ENCODE assay signal across 27 cellular contexts in the genomic region with DNA sequence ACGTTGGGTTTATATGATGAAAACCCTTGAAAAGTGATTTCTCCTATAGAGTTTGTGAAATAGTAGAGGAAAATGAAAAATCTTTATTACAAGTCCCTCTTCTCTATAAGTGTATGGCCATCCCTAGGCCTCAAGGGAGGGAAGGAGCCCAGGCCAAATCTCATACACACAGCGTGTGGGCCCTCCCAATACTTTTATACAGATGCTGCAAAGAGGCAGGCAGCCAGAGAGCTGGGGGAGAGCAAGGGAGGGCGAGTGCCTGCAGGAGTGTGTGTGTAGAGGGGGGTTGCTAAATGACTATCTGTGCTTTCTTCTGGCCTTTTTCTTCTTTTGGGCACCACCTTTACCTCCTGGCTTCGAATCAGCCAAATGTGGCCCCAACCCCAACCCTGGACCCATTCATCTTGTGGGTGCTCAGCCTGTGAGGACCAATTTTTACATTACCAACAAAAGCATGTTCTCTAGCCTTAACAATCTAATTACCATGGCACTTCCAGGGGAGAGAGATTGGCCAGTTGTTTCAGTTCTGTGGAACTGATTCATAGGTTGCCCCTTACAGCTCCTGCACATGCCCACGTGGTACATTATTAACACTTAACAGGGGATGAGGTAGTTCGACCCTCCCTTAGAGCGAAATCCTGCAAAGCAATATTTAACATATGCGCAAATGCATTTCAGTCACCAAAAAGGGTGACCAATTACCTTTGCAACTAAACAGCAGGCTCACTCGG. TPM values are rescaled to one million over a fixed set of nuclear protein-coding genes. Genes with fewer than 3 reads are reported as not detected.
DNase-seq lines count a peak whose midpoint lies in the region; ATAC-seq and TF ChIP-seq lines count a peak whose summit lies in the region.
"Had no signal": no experiment of that assay in that cellular context is flagged by ENCODE, and none has a peak within 500 bp of the region (broad histone marks: within the 10 kb centered on the region; RNA-seq: fewer than 3 reads in every experiment).

No MANE protein-coding gene starts in this region.

- no peak overlapping the region for H4K8ac ChIP-seq in trophoblast cell (ENCODE audit: low read depth, low read length)

- H2BK5ac ChIP-seq in trophoblast cell (ENCODE audit: low read depth, low read length, poor library complexity) = no peak overlapping the region

- TF ChIP-seq CTCF in HEK293 (tag by site-specific recombination; IDR thresholded peaks at IDR 0.05) = no peak
- no peak for TF ChIP-seq CTCF in brain (conservative IDR thresholded peaks at IDR 0.05)

- no peak overlapping the region for H2AK5ac ChIP-seq in trophoblast cell (ENCODE audit: low read length)

- no peak overlapping the region for H2AFZ ChIP-seq in trophoblast cell (ENCODE audit: insufficient read depth, low read length, poor library complexity)

- H3K27ac Mint-ChIP-seq in brain = peak overlapping the region in 3 of 5 experiments; percentile 54 to 88 (median 83)
- no peak overlapping the region for H3K27ac Mint-ChIP-seq in activated naive CD4-positive, alpha-beta T cell treated with anti-CD3 and anti-CD28 coated beads, Interleukin-2, amount 50 U/mL, for 72 hours
- no peak overlapping the region for H3K27ac Mint-ChIP-seq in activated CD4-positive, alpha-beta T cell treated with anti-CD3 and anti-CD28 coated beads, Interleukin-2, amount 10 ng/mL, durations not matched to agents 7 days and 5 days
- H3K27ac Mint-ChIP-seq: activated CD4-positive, alpha-beta memory T cell treated with anti-CD3 and anti-CD28 coated beads, Interleukin-2, amount 10 ng/mL, durations not matched to agents 7 days and 5 days; dendritic cell treated with granulocyte-macrophage colony-stimulating factor and Interleukin-4, amounts not matched to agents 40 ng/mL and 50 ng/mL, for 4 days; stimulated activated effector memory CD8-positive, alpha-beta T cell treated with anti-CD3 and anti-CD28 coated beads, Interleukin-12 subunit alpha, Interleukin-12 subunit beta, amount 100 ng/mL, for 72 hours had no signal

- peaks cover 13% of the 10 kb centered on the region for H3K4me1 ChIP-seq in HEK293 (ENCODE audit: control insufficient read depth, insufficient read depth, low read length)
- peaks cover 9 to 14% of the 10 kb centered on the region in 2 experiments for H3K4me1 ChIP-seq in trophoblast cell (ENCODE audit: control insufficient read depth in 1 of 2, insufficient read depth in 2 of 2, low read length in 2 of 2)
- H3K4me1 ChIP-seq: BLaER1 had no signal

- DNase-seq in left kidney (ENCODE audit: low read depth, low spot score) = peak; percentile 18
- DNase-seq in trophoblast cell = no peak
- no peak for DNase-seq in activated naive CD4-positive, alpha-beta T cell treated with anti-CD3 and anti-CD28 coated beads, Interleukin-2, amount 50 U/mL, for 72 hours (ENCODE audit: low spot score in 2 of 2)
- no peak for DNase-seq in stimulated activated CD4-positive, alpha-beta T cell treated with anti-CD3 and anti-CD28 coated beads, Interleukin-4, amount 100 ng/mL, for 1 hour
- no peak for DNase-seq in activated CD4-positive, alpha-beta T cell treated with anti-CD3 and anti-CD28 coated beads, Interleukin-2, amount 10 ng/mL, durations not matched to agents 7 days and 5 days
- DNase-seq: activated CD4-positive, alpha-beta memory T cell treated with anti-CD3 and anti-CD28 coated beads, Interleukin-2, amount 10 ng/mL, durations not matched to agents 7 days and 5 days; activated CD4-positive, alpha-beta T cell treated with anti-CD3 and anti-CD28 coated beads for 1 hour; activated naive CD4-positive, alpha-beta T cell treated with Interleukin-2 at 50 U/mL for 16 hours; DMS79; GDM1; head of caudate nucleus; mammary epithelial cell; NCI-H510A treated with DMSO at 0.1 percent for 48 hours; NK-92 treated with Interleukin-12 subunit alpha and Interleukin-12 subunit beta, amount 100 ng/mL, for 24 hours; occipital lobe; PC-3 had no signal

- H3K9me3 ChIP-seq in HEK293 (ENCODE audit: control insufficient read depth, insufficient read depth, low read depth, low read length) (no peaks in the 10 kb centered on the region), trophoblast cell (ENCODE audit: insufficient read depth, low read depth, low read length) (no peaks in the 10 kb centered on the region)
- H3K9me3 ChIP-seq: esophagus muscularis mucosa, upper lobe of left lung had no signal

- H3K18ac ChIP-seq in trophoblast cell (ENCODE audit: low read length) = no peak overlapping the region

- H4K91ac ChIP-seq in trophoblast cell (ENCODE audit: low read depth, low read length) = no peak overlapping the region

- WGBS in trophoblast cell (ENCODE audit: extremely low coverage, insufficient coverage, insufficient read length) = no CpG with 5 or more reads among the region's 9 CpGs

- no peak overlapping the region for H4K12ac ChIP-seq in trophoblast cell (ENCODE audit: low read depth, low read length)

- CTCF ChIA-PET in HEK293 (lab: Yijun Ruan, JAX) = interaction anchor here (0.5 kb wide), 1 partner anchor 112 kb away, joined by 4 read pairs; no protein-coding TSS in a partner anchor
- CTCF ChIA-PET in activated CD4-positive, alpha-beta T cell treated with anti-CD3 and anti-CD28 coated beads, Interleukin-2, amount 10 ng/mL, durations not matched to agents 7 days and 5 days (lab: Charles Lee) = no interaction called here

- H3K4ac ChIP-seq in trophoblast cell (ENCODE audit: low read depth, low read length) = no peak overlapping the region

- ATAC-seq in activated naive CD4-positive, alpha-beta T cell treated with anti-CD3 and anti-CD28 coated beads, Interleukin-2, amount 50 U/mL, for 72 hours = no peak
- ATAC-seq: HCT116; PC-3; stimulated activated effector memory CD8-positive, alpha-beta T cell treated with anti-CD3 and anti-CD28 coated beads, Interleukin-12 subunit alpha, Interleukin-12 subunit beta, amount 100 ng/mL, for 72 hours had no signal

- no peak overlapping the region for H2BK120ac ChIP-seq in trophoblast cell (ENCODE audit: insufficient read depth, low read length, poor library complexity)

- H3K79me1 ChIP-seq in trophoblast cell (ENCODE audit: low read length) = no peaks in the 10 kb centered on the region

- peaks cover 18% of the 10 kb centered on the region for H3K27me3 ChIP-seq in trophoblast cell (ENCODE audit: insufficient read depth, low read length)

- peaks cover 45% of the 10 kb centered on the region for H3K27me3 Mint-ChIP-seq in brain
- peaks cover 43% of the 10 kb centered on the region for H3K27me3 Mint-ChIP-seq in activated CD4-positive, alpha-beta T cell treated with anti-CD3 and anti-CD28 coated beads, Interleukin-2, amount 10 ng/mL, durations not matched to agents 7 days and 5 days

- no peak overlapping the region for H3K14ac ChIP-seq in trophoblast cell (ENCODE audit: low read length)

- H3K9me3 Mint-ChIP-seq in brain = peaks cover 0 to 7% (median 0%) of the 10 kb centered on the region in 5 experiments
- H3K9me3 Mint-ChIP-seq in activated naive CD4-positive, alpha-beta T cell treated with anti-CD3 and anti-CD28 coated beads, Interleukin-2, amount 50 U/mL, for 72 hours = no peaks in the 10 kb centered on the region
- no peaks in the 10 kb centered on the region for H3K9me3 Mint-ChIP-seq in activated CD4-positive, alpha-beta T cell treated with anti-CD3 and anti-CD28 coated beads, Interleukin-2, amount 10 ng/mL, durations not matched to agents 7 days and 5 days
- H3K9me3 Mint-ChIP-seq: activated CD4-positive, alpha-beta memory T cell treated with anti-CD3 and anti-CD28 coated beads, Interleukin-2, amount 10 ng/mL, durations not matched to agents 7 days and 5 days; central memory CD8-positive, alpha-beta T cell; dendritic cell treated with granulocyte-macrophage colony-stimulating factor and Interleukin-4, amounts not matched to agents 40 ng/mL and 50 ng/mL, for 4 days; stimulated activated effector memory CD8-positive, alpha-beta T cell treated with anti-CD3 and anti-CD28 coated beads, Interleukin-12 subunit alpha, Interleukin-12 subunit beta, amount 100 ng/mL, for 72 hours had no signal

- no peak overlapping the region for H2BK12ac ChIP-seq in trophoblast cell (ENCODE audit: low read length)

- H3K36me3 Mint-ChIP-seq in brain = no peaks in the 10 kb centered on the region
- no peaks in the 10 kb centered on the region for H3K36me3 Mint-ChIP-seq in activated naive CD4-positive, alpha-beta T cell treated with anti-CD3 and anti-CD28 coated beads, Interleukin-2, amount 50 U/mL, for 72 hours
- no peaks in the 10 kb centered on the region for H3K36me3 Mint-ChIP-seq in activated CD4-positive, alpha-beta T cell treated with anti-CD3 and anti-CD28 coated beads, Interleukin-2, amount 10 ng/mL, durations not matched to agents 7 days and 5 days (ENCODE audit: low read depth)
- H3K36me3 Mint-ChIP-seq: stimulated activated effector memory CD8-positive, alpha-beta T cell treated with anti-CD3 and anti-CD28 coated beads, Interleukin-12 subunit alpha, Interleukin-12 subunit beta, amount 100 ng/mL, for 72 hours had no signal

- H3K36me3 ChIP-seq in HEK293 (ENCODE audit: control insufficient read depth in 2 of 2, insufficient read depth in 1 of 2, low read length in 2 of 2) (no peaks in the 10 kb centered on the region), trophoblast cell (ENCODE audit: control insufficient read depth in 1 of 2, insufficient read depth in 2 of 2, low read length in 2 of 2) (no peaks in the 10 kb centered on the region)
- H3K36me3 ChIP-seq: BLaER1, esophagus muscularis mucosa, upper lobe of left lung had no signal

- POLR2A ChIA-PET in HEK293 (lab: Yijun Ruan, JAX) = no interaction called here
- POLR2A ChIA-PET in activated CD4-positive, alpha-beta T cell treated with anti-CD3 and anti-CD28 coated beads, Interleukin-2, amount 10 ng/mL, durations not matched to agents 7 days and 5 days (lab: Charles Lee) = no interaction called here

- H3K4me3 Mint-ChIP-seq in brain = peak overlapping the region in 4 of 5 experiments; percentile 88 to 95 (median 89)
- H3K4me3 Mint-ChIP-seq in activated CD4-positive, alpha-beta T cell treated with anti-CD3 and anti-CD28 coated beads, Interleukin-2, amount 10 ng/mL, durations not matched to agents 7 days and 5 days = no peak overlapping the region
- H3K4me3 Mint-ChIP-seq: activated CD4-positive, alpha-beta memory T cell treated with anti-CD3 and anti-CD28 coated beads, Interleukin-2, amount 10 ng/mL, durations not matched to agents 7 days and 5 days; central memory CD8-positive, alpha-beta T cell; dendritic cell treated with granulocyte-macrophage colony-stimulating factor and Interleukin-4, amounts not matched to agents 40 ng/mL and 50 ng/mL, for 4 days; stimulated activated effector memory CD8-positive, alpha-beta T cell treated with anti-CD3 and anti-CD28 coated beads, Interleukin-12 subunit alpha, Interleukin-12 subunit beta, amount 100 ng/mL, for 72 hours had no signal

- H3K9ac ChIP-seq in trophoblast cell (ENCODE audit: low read length) = no peak overlapping the region
- H3K9ac ChIP-seq: BLaER1 had no signal

- H3K79me2 ChIP-seq in trophoblast cell (ENCODE audit: control insufficient read depth, insufficient read depth, low read length, poor library complexity) = no peaks in the 10 kb centered on the region

- H3K23ac ChIP-seq in trophoblast cell (ENCODE audit: low read length) = no peak overlapping the region

- H3K4me1 Mint-ChIP-seq in brain = peaks cover 57% of the 10 kb centered on the region
- peaks cover 4% of the 10 kb centered on the region for H3K4me1 Mint-ChIP-seq in activated CD4-positive, alpha-beta T cell treated with anti-CD3 and anti-CD28 coated beads, Interleukin-2, amount 10 ng/mL, durations not matched to agents 7 days and 5 days
- H3K4me1 Mint-ChIP-seq: central memory CD8-positive, alpha-beta T cell; stimulated activated effector memory CD8-positive, alpha-beta T cell treated with anti-CD3 and anti-CD28 coated beads, Interleukin-12 subunit alpha, Interleukin-12 subunit beta, amount 100 ng/mL, for 72 hours had no signal

- no peak overlapping the region for H3K27ac ChIP-seq in HEK293 (ENCODE audit: extremely low read depth, low read depth, low read length)
- H3K27ac ChIP-seq in trophoblast cell (ENCODE audit: low read depth, low read length) = no peak overlapping the region
- H3K27ac ChIP-seq: BLaER1, esophagus muscularis mucosa, upper lobe of left lung had no signal

- peak overlapping the region; percentile 71 for H3K4me2 ChIP-seq in trophoblast cell (ENCODE audit: low read length)
- H3K4me2 ChIP-seq: BLaER1 had no signal

- H3K4me3 ChIP-seq in HEK293 (ENCODE audit: low read depth, low read length) = no peak overlapping the region
- no peak overlapping the region for H3K4me3 ChIP-seq in trophoblast cell (ENCODE audit: low read depth, low read length)
- H3K4me3 ChIP-seq: BLaER1 had no signal

RNA-seq across cellular contexts. Expression of a gene that starts 2.0 kb away (rescaled TPM):
- polyA plus RNA-seq in brain (ENCODE audit: insufficient read depth, low read depth, low replicate concordance) = 19.7 TPM
- polyA plus RNA-seq in trophoblast cell (2013) = 28.0 and 29.3 TPM in 2 replicates
- total RNA-seq in activated naive CD4-positive, alpha-beta T cell treated with anti-CD3 and anti-CD28 coated beads, Interleukin-2, amount 50 U/mL, for 72 hours = 1 to 10 TPM in 1 of 2 donors, under 1 TPM in 1; 0.66 to 1.4 TPM
- total RNA-seq in activated CD4-positive, alpha-beta T cell treated with anti-CD3 and anti-CD28 coated beads, Interleukin-2, amount 10 ng/mL, durations not matched to agents 7 days and 5 days = 1 to 10 TPM in 1 of 2 experiments, under 1 TPM in 1; 0.81 to 1.0 TPM
- total RNA-seq: PC-3, pulmonary artery endothelial cell had no signal
- polyA plus RNA-seq: AG04450 had no signal

Comparison
In these comparisons a context has a peak if more than half of its experiments do, and no peak if none do; other contexts are left out.
1. H3K27ac Mint-ChIP-seq: peak in brain (3 of 5); none in activated naive CD4-positive, alpha-beta T cell treated with anti-CD3 and anti-CD28 coated beads, Interleukin-2, amount 50 U/mL, for 72 hours (0 of 2) and activated CD4-positive, alpha-beta T cell treated with anti-CD3 and anti-CD28 coated beads, Interleukin-2, amount 10 ng/mL, durations not matched to agents 7 days and 5 days (single experiment).